25 cellular contexts compared by ENCODE assay signal in the genomic region with DNA sequence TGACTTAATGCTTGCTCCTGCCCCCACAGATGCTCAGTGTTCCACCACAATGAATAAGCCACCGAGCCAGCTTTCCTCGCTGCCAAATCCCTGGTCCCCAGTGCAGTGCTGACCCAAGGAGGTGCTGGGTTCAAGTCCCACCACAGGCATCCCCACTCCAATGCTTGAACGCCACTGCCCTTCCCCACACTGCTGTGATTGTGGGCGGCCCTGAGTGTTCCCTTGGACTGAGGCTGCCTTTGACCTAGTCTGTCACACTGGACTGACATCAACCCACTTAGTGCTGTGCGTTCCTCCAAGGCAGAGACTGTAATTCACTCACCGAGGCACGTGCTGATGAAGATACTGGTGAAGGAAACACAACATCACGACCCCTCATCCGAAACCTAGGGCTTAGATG.
"Had no signal": no experiment of that assay in that cellular context is flagged by ENCODE, and none has a peak within 500 bp of the region (broad histone marks: within the 10 kb centered on the region; RNA-seq: fewer than 3 reads in every experiment).

No MANE protein-coding gene starts in this region.

- H3K27ac Mint-ChIP-seq: naive thymus-derived CD8-positive, alpha-beta T cell; progenitor cell of endocrine pancreas; stimulated activated naive CD8-positive, alpha-beta T cell treated with anti-CD3 and anti-CD28 coated beads, Interleukin-15, Interleukin-2, amounts not matched to agents 100 ng/mL and 50 ng/mL, for 24 hours had no signal

- H3K4me1 Mint-ChIP-seq: naive thymus-derived CD8-positive, alpha-beta T cell had no signal

- H3K9me3 ChIP-seq: left lung, lower lobe of right lung, ovary, right atrium auricular region, right lobe of liver, suprapubic skin, thoracic aorta, tibial artery, vagina had no signal

- H3K27ac ChIP-seq: left lung, lower lobe of right lung, ovary, right atrium auricular region, right lobe of liver, skin epidermis, suprapubic skin, thoracic aorta, tibial artery, vagina had no signal

- H3K4me3 Mint-ChIP-seq: naive thymus-derived CD8-positive, alpha-beta T cell; stimulated activated naive CD8-positive, alpha-beta T cell treated with anti-CD3 and anti-CD28 coated beads, Interleukin-15, Interleukin-2, amounts not matched to agents 100 ng/mL and 50 ng/mL, for 24 hours had no signal

- H3K4me3 ChIP-seq: left lung, lower lobe of right lung, ovary, right atrium auricular region, right lobe of liver, skin epidermis, suprapubic skin, thoracic aorta, tibial artery, vagina had no signal

- H3K4me1 ChIP-seq: left lung, lower lobe of right lung, right lobe of liver, suprapubic skin, tibial artery, vagina had no signal

- H3K9me3 Mint-ChIP-seq: stimulated activated naive CD8-positive, alpha-beta T cell treated with anti-CD3 and anti-CD28 coated beads, Interleukin-15, Interleukin-2, amounts not matched to agents 100 ng/mL and 50 ng/mL, for 24 hours had no signal

- H3K36me3 ChIP-seq: left lung, lower lobe of right lung, ovary, right atrium auricular region, right lobe of liver, suprapubic skin, thoracic aorta, tibial artery, vagina had no signal

- H3K27me3 ChIP-seq: left lung, ovary, right atrium auricular region, right lobe of liver, suprapubic skin, tibial artery, vagina had no signal

- ATAC-seq: left colon; left lung; lower lobe of right lung; naive thymus-derived CD8-positive, alpha-beta T cell; right lobe of liver had no signal

- DNase-seq: head of caudate nucleus; hippocampal formation; kidney; left colon; left lung; lower lobe of right lung; mammary epithelial cell; mesenchymal stem cell; naive thymus-derived CD8-positive, alpha-beta T cell; ovary; right lobe of liver; stimulated activated CD4-positive, alpha-beta T cell treated with anti-CD3 and anti-CD28 coated beads, Interleukin-12 subunit alpha, Interleukin-12 subunit beta, amount 100 ng/mL, for 4 hours; stimulated activated CD4-positive, alpha-beta T cell treated with anti-CD3 and anti-CD28 coated beads, Interleukin-15, amount 100 ng/mL, for 24 hours; stimulated activated CD4-positive, alpha-beta T cell treated with anti-CD3 and anti-CD28 coated beads, Interleukin-2, amount 100 ng/mL, for 24 hours; stimulated activated CD4-positive, alpha-beta T cell treated with anti-CD3 and anti-CD28 coated beads, Interleukin-4, amount 100 ng/mL, for 1 hour; stimulated activated naive CD4-positive, alpha-beta T cell; tibial artery; trophoblast cell had no signal
